In the genomic region with DNA sequence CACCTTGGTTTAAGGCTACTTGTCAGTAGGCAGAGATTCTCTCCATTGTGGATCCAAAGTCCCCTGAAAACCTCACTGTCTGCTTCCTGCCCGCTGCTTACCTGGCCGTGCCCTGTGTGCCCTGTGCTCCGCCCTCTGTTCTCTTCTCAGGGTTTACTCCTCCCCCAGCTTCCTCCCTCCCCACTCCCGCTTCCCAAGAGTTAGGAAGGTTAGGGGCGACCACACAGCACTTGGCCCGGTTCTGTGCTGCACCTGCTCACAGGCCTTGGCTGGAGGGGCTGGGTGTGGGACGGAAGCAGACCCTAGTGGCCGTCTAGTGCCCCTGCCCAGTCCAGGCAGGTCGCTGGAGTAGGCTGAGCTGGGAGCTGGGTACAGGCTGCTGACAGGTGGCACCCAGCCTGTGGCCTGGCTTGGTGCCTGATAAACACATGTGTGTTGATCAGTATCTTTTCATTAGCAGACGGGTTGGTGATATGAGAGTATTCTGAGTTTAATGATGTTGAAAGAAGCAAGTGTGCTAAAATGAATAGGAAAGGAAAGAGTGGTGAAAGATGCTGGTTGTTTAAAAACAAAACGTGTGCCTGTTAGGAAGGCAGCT, we compare ENCODE assay signal across 1 cellular context.
TF ChIP-seq lines count a peak whose summit lies in the region.

No MANE protein-coding gene starts in this region.

TF ChIP-seq in SK-N-SH, 30 proteins besides CTCF, POLR2A, EP300 and RAD21 (continued from another document):
- TF ChIP-seq FOXJ3 (CRISPR knock-in tag; IDR thresholded peaks at IDR 0.05) (peak; percentile 76), RCOR1 (IDR thresholded peaks at IDR 0.05; ENCODE audit: low read length) (peak; percentile 96), SIN3A (IDR thresholded peaks at IDR 0.05; ENCODE audit: borderline replicate concordance, low read depth, low read length) (no peak), MXI1 (IDR thresholded peaks at IDR 0.05; ENCODE audit: low read depth, low read length) (peak; percentile 76; the same call in 1 of the 2 replicates), CHD2 (IDR thresholded peaks at IDR 0.05; ENCODE audit: low read length, partially characterized antibody) (peak; percentile 65)
